Comparison of ENCODE assay signal across 2 cellular contexts in genomic region chr2:54957321-54957999, GRCh38.
TF ChIP-seq lines count a peak whose summit lies in the region.

No MANE protein-coding gene starts in this region.

TF ChIP-seq in GM23338, 12 proteins besides CTCF, POLR2A, EP300 and RAD21:
- TF ChIP-seq REST (IDR thresholded peaks at IDR 0.05; ENCODE audit: unreplicated experiment) (no peak), ZNF462 (CRISPR knock-in tag; IDR thresholded peaks at IDR 0.05) (no peak), ZNF114 (CRISPR knock-in tag; IDR thresholded peaks at IDR 0.05) (no peak), ETS1 (IDR thresholded peaks at IDR 0.05) (no peak), NANOG (IDR thresholded peaks at IDR 0.05; ENCODE audit: borderline replicate concordance) (no peak), EZH2 (IDR thresholded peaks at IDR 0.05; ENCODE audit: low read depth, unreplicated experiment) (no peak), CREB1 (CRISPR knock-in tag; IDR thresholded peaks at IDR 0.05; ENCODE audit: low read depth) (no peak), POLR2AphosphoS5 (IDR thresholded peaks at IDR 0.05; ENCODE audit: low read depth) (no peak), JUNB (IDR thresholded peaks at IDR 0.05; ENCODE audit: unreplicated experiment) (no peak), STAT1 (IDR thresholded peaks at IDR 0.05; ENCODE audit: unreplicated experiment) (no peak), ZNF331 (CRISPR knock-in tag; IDR thresholded peaks at IDR 0.05; ENCODE audit: low read depth) (no peak), EZH2phosphoT487 (IDR thresholded peaks at IDR 0.05; ENCODE audit: unreplicated experiment) (no peak)

TF ChIP-seq in H1, 55 proteins besides CTCF, POLR2A, EP300 and RAD21:
- TF ChIP-seq TEAD4 (IDR thresholded peaks at IDR 0.05; ENCODE audit: low read depth, low read length) (0 out of 2 replicates have a peak, but pooled peaks have one; percentile 8), NANOG (IDR thresholded peaks at IDR 0.05; ENCODE audit: insufficient read depth, low read depth, low read length, poor library complexity, severe bottlenecking) (no peak)
